8 cellular contexts compared by ENCODE assay signal in genomic region chr9:133738039-133738805, GRCh38. TPM values are rescaled to one million over a fixed set of nuclear protein-coding genes. Genes with fewer than 3 reads are reported as not detected.
DNase-seq lines count a peak whose midpoint lies in the region; ATAC-seq and TF ChIP-seq lines count a peak whose summit lies in the region.

SARDH (minus strand) TSS chr9:133738352; CDS start chr9:133734173, 4,179 bp downstream.

- H3K4me3 ChIP-seq in AG04449 (ENCODE audit: low read depth, low read length) (peak within 1 kb of the TSS; percentile 50), iPS-18c (ENCODE audit: insufficient read depth, low read depth, low read length) (peak within 1 kb of the TSS; percentile 28; the same call in 1 of the 2 replicates), skeletal muscle tissue (ENCODE audit: low read length in 3 of 3) (peak within 1 kb of the TSS; percentile 43 to 48 (median 45))

- peak within 1 kb of the TSS in 2 of 3 donors; percentile 40 to 43 for H3K9ac ChIP-seq in skeletal muscle tissue (ENCODE audit: low read depth in 1 of 3, low read length in 3 of 3)

- POLR2A ChIA-PET in AG04449 (lab: Yijun Ruan, JAX) (no interaction called here), RWPE1 (lab: Yijun Ruan, JAX; ENCODE audit: low non-redundant PET) (no interaction called here)

- ATAC-seq in HG03354 (IDR thresholded peaks at IDR 0.05; ENCODE audit: poor library complexity, severe bottlenecking, unreplicated experiment): no peak
- ATAC-seq in HG02840 (IDR thresholded peaks at IDR 0.05; ENCODE audit: low FRiP score, unreplicated experiment): no peak

- CTCF ChIA-PET in AG04449 (lab: Yijun Ruan, JAX) (interaction anchor here (0.9 to 2.4 kb wide), 3 partner anchors 8 to 207 kb away, joined by 3 to 8 read pairs (median 3); no protein-coding TSS in a partner anchor), RWPE1 (lab: Yijun Ruan, JAX) (interaction anchor here (0.6 kb wide), 1 partner anchor 720 kb away, joined by 3 read pairs; no protein-coding TSS in a partner anchor)

- H3K27me3 ChIP-seq in skeletal muscle tissue (ENCODE audit: control insufficient read depth in 3 of 3, insufficient read depth in 3 of 3, low read length in 3 of 3): peaks cover 5 to 7% (median 5%) of the 10 kb centered on the region in 3 donors

- peaks cover 11 to 19% (median 18%) of the 10 kb centered on the region in 3 donors for H3K4me1 ChIP-seq in skeletal muscle tissue (ENCODE audit: control insufficient read depth in 3 of 3, insufficient read depth in 3 of 3, low read length in 3 of 3)

- H3K36me3 ChIP-seq in skeletal muscle tissue (ENCODE audit: control insufficient read depth in 3 of 3, insufficient read depth in 3 of 3, low read length in 3 of 3): no peaks in the 10 kb centered on the region

- no peak for DNase-seq in AG04449 (ENCODE audit: low read depth, low spot score)
- peak; percentile 82 for DNase-seq in GM20000 (ENCODE audit: low spot score)
- peak; percentile 65 for DNase-seq in RWPE1 (ENCODE audit: low spot score)
- peak; percentile 55 for DNase-seq in astrocyte of the hippocampus (ENCODE audit: low read depth, low spot score)

- peaks cover 2% of the 10 kb centered on the region for H3K9me3 ChIP-seq in iPS-18c (ENCODE audit: control insufficient read depth, insufficient read depth, low read length)
- H3K9me3 ChIP-seq in skeletal muscle tissue (ENCODE audit: control insufficient read depth in 3 of 3, low read length in 3 of 3): no peaks in the 10 kb centered on the region

- H3K27ac ChIP-seq in RWPE1 (no peak within 1 kb of the TSS), skeletal muscle tissue (ENCODE audit: low read depth, low read length) (no peak within 1 kb of the TSS)

- TF ChIP-seq CTCF in AG04449 (IDR thresholded peaks at IDR 0.05; ENCODE audit: insufficient read depth, low read length, missing control alignments) (no peak), GM20000 (IDR thresholded peaks at IDR 0.05; ENCODE audit: extremely low read depth, missing control alignments) (no peak), RWPE1 (conservative IDR thresholded peaks at IDR 0.05; ENCODE audit: low read depth) (no peak)

RNA-seq across cellular contexts. Expression of gene SARDH, which starts in this region (rescaled TPM):
- 5.7 TPM for total RNA-seq in skeletal muscle tissue
